In the genomic region with DNA sequence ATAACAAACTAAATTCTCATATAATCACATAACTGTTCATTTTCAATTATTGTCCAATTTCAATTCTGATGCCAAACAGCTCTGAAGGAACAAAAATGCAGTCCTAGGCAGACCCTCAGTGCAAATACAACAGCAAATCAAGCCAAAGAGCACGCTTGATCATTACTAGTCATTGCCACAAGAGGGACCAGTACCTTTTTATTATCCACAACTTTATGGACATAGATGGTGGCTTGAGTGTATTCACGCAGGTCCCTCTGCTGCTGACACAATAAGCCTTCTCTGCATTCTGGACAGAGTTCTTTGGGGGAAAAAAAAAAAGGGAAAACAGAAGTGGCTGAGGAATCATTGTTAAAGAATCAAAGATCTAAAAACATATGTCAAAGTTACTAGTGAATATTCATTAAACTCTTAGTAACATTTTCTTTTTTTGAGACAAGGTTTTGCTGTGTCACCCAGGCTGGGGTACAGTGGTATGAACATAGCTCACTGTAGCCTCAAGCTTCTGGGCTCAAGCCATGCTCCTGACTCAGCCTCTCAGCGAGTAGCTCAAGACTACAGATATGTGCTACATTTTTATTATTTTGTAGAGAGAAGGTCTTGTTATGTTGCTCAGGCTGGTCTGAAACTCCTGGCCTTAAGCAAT, we compare ENCODE assay signal across 10 cellular contexts. TPM values are rescaled to one million over a fixed set of nuclear protein-coding genes. Genes with fewer than 3 reads are reported as not detected.
DNase-seq lines count a peak whose midpoint lies in the region; ATAC-seq and TF ChIP-seq lines count a peak whose summit lies in the region.
"Had no signal": no experiment of that assay in that cellular context is flagged by ENCODE, and none has a peak within 500 bp of the region (broad histone marks: within the 10 kb centered on the region; RNA-seq: fewer than 3 reads in every experiment).

No MANE protein-coding gene starts in this region.

- H3K27ac ChIP-seq in RWPE1, result no peak overlapping the region
- no peak overlapping the region for H3K27ac ChIP-seq in foreskin keratinocyte
- H3K27ac ChIP-seq in testis, result no peak overlapping the region
- H3K27ac ChIP-seq: SJSA1 had no signal

- H3K36me3 Mint-ChIP-seq in T-cell, result peaks cover 55% of the 10 kb centered on the region

- intact Hi-C loops in testis (cut with DNase I; ENCODE audit: low total_unique reads), result no loop called here

- no peaks in the 10 kb centered on the region for H3K9me3 ChIP-seq in HAP-1
- no peaks in the 10 kb centered on the region for H3K9me3 ChIP-seq in testis
- H3K9me3 ChIP-seq: SJSA1 had no signal

- DNase-seq in COLO829 (ENCODE audit: low spot score), result peak; percentile 22
- DNase-seq in HAP-1 (ENCODE audit: low spot score in 2 of 2), result peak; percentile 42 to 70
- peak; percentile 18 for DNase-seq in RWPE1 (ENCODE audit: low spot score)
- peak in 1 of 2 donors; percentile 18 for DNase-seq in foreskin keratinocyte
- DNase-seq in testis, result no peak
- DNase-seq in T-cell, result no peak

- 67 to 72% methylated on average over 3 of the region's 3 CpGs for WGBS in testis, 2 donors

- no peak for TF ChIP-seq POLR2A in testis (IDR thresholded peaks at IDR 0.05)

- no peaks in the 10 kb centered on the region for H3K9me3 Mint-ChIP-seq in T-cell
- H3K9me3 Mint-ChIP-seq: naive thymus-derived CD8-positive, alpha-beta T cell had no signal

- H3K36me3 ChIP-seq in HAP-1 (replicated peaks) (peaks cover 39% of the 10 kb centered on the region), testis (ENCODE audit: low read depth, missing control alignments) (no peaks in the 10 kb centered on the region)

- H3K4me1 Mint-ChIP-seq in T-cell, result peaks cover 3 to 4% (median 3%) of the 10 kb centered on the region in 3 donors

- H3K4me1 ChIP-seq in HAP-1 (peaks cover 20% of the 10 kb centered on the region), foreskin keratinocyte (no peaks in the 10 kb centered on the region), testis (no peaks in the 10 kb centered on the region)
- H3K4me1 ChIP-seq: SJSA1 had no signal

- in situ Hi-C loops in HAP-1 (cut with MboI; ENCODE audit: low sequenced_read_pairs), result loop anchor here (10.0 kb wide), 1 partner anchor 251 kb away; no protein-coding TSS in a partner anchor

- H3K27ac Mint-ChIP-seq in T-cell, result no peak overlapping the region

- ATAC-seq in foreskin keratinocyte, result no peak
- ATAC-seq in GM21447 (IDR thresholded peaks at IDR 0.05; ENCODE audit: unreplicated experiment), result no peak
- ATAC-seq in HG03521 (IDR thresholded peaks at IDR 0.05; ENCODE audit: unreplicated experiment), result no peak
- ATAC-seq in T-cell (replicated peaks in 1 of 4), result no peak
- ATAC-seq: naive thymus-derived CD8-positive, alpha-beta T cell had no signal

- H3K4me3 Mint-ChIP-seq in T-cell, result no peak overlapping the region
- H3K4me3 Mint-ChIP-seq: naive thymus-derived CD8-positive, alpha-beta T cell had no signal

- CTCF ChIA-PET in RWPE1 (lab: Yijun Ruan, JAX) (interaction anchor here (0.6 to 1.2 kb wide), 5 partner anchors 11 to 368 kb away, joined by 3 to 5 read pairs (median 4); no protein-coding TSS in a partner anchor), T-cell (lab: Charles Lee) (interaction anchor here in 1 of 2 donors (0.5 to 0.7 kb wide), 2 partner anchors 48 to 319 kb away, joined by 4 read pairs; no protein-coding TSS in a partner anchor)

- no peaks in the 10 kb centered on the region for H3K27me3 Mint-ChIP-seq in T-cell
- H3K27me3 Mint-ChIP-seq: naive thymus-derived CD8-positive, alpha-beta T cell had no signal

- POLR2A ChIA-PET in RWPE1 (lab: Yijun Ruan, JAX; ENCODE audit: low non-redundant PET) (no interaction called here), T-cell (lab: Charles Lee) (no interaction called here)

- TF ChIP-seq CTCF in RWPE1 (conservative IDR thresholded peaks at IDR 0.05; ENCODE audit: low read depth) (peak; percentile 46), foreskin keratinocyte (conservative IDR thresholded peaks at IDR 0.05) (peak; percentile 52), testis (IDR thresholded peaks at IDR 0.05) (peak in 2 of 3 experiments; percentile 26 to 41)

- no peak overlapping the region for H3K4me3 ChIP-seq in HAP-1
- no peak overlapping the region for H3K4me3 ChIP-seq in testis
- H3K4me3 ChIP-seq: SJSA1 had no signal

- H3K27me3 ChIP-seq in HAP-1 (ENCODE audit: low read depth), result no peaks in the 10 kb centered on the region
- H3K27me3 ChIP-seq in foreskin keratinocyte, result no peaks in the 10 kb centered on the region
- no peaks in the 10 kb centered on the region for H3K27me3 ChIP-seq in testis
- H3K27me3 ChIP-seq: SJSA1 had no signal

RNA-seq across cellular contexts. Expression of gene RAP1GAP, which starts 34.3 kb away (rescaled TPM):
- total RNA-seq in foreskin keratinocyte (0.63 and 1.0 TPM in 2 replicates), testis (1 to 10 TPM; 8.0 to 8.4 TPM), T-cell (1 to 10 TPM in 1 of 5 donors, under 1 TPM in 4; 0.18 to 1.0 (median 0.35) TPM)
- polyA plus RNA-seq in foreskin keratinocyte (0.57 and 1.2 TPM in 2 replicates), testis (ENCODE audit: insufficient read depth, low read depth, low replicate concordance) (7.4 TPM)
- polyA plus RNA-seq: naive thymus-derived CD8-positive, alpha-beta T cell had no signal

Comparison
In these comparisons a context has a peak if more than half of its experiments do, and no peak if none do; other contexts are left out.
1. DNase-seq: peak in COLO829 (single experiment), HAP-1 (2 of 2) and RWPE1 (single experiment); none in testis (single experiment) and T-cell (0 of 34).
2. Peak in every context shown above with its lines, with median percentiles within 50 percentile points of each other: CTCF ChIP-seq.